Comparison of ENCODE assay signal across 1 cellular context in the genomic region with DNA sequence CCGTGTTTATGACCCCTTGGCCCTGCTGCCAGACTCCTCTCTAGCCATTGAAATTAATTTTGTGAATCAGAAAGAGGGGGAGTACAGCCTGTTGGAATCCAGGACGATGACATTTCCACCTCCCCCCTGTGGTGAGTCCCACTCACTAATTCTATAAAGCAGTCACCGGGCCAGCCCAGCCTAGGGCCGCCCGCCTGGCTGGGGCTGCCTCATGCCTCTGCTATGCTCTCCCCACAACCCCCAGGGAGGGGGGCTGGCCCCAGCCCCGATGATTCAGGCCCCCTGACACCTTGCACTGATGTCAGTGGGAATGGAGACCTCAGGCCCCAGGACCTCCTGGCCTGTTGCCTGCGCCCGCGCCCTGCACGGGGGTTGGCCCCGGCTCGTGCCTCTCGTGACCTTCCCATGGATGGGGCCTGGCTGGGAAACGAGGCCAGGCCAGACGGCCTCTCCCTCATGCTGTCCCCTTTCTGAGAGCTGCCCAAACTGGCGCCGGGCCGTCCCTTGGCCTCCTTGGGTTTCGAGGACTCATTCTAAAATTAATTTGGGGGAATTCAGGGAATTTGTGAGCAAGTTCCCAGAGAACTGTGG.
TF ChIP-seq lines count a peak whose summit lies in the region.

No MANE protein-coding gene starts in this region.

TF ChIP-seq in A549, 52 proteins besides CTCF, POLR2A, EP300 and RAD21 (continued from another document):
- TF ChIP-seq HDAC2 (IDR thresholded peaks at IDR 0.05) (no peak), SMC3 (IDR thresholded peaks at IDR 0.05) (no peak), MYC (IDR thresholded peaks at IDR 0.05; ENCODE audit: borderline replicate concordance, low read length) (no peak), FOSL2 (IDR thresholded peaks at IDR 0.05) (peak; percentile 37; the same call in 1 of the 2 replicates), FOSL2 (CRISPR knock-in tag; IDR thresholded peaks at IDR 0.05) (peak; percentile 84), CHD2 (IDR thresholded peaks at IDR 0.05; ENCODE audit: low read length, partially characterized antibody) (no peak), HEYL (CRISPR knock-in tag; IDR thresholded peaks at IDR 0.05) (no peak), KDM5A (IDR thresholded peaks at IDR 0.05) (no peak), NFE2L2 (conservative IDR thresholded peaks at IDR 0.05; ENCODE audit: low read length) (no peak), HOXB5 (CRISPR knock-in tag; IDR thresholded peaks at IDR 0.05) (no peak), BCL3 (IDR thresholded peaks at IDR 0.05) (no peak), CBX8 (IDR thresholded peaks at IDR 0.05) (no peak), SREBF2 (IDR thresholded peaks at IDR 0.05) (no peak), ZFP36 (IDR thresholded peaks at IDR 0.05; ENCODE audit: borderline replicate concordance, partially characterized antibody) (no peak), GATA3 (IDR thresholded peaks at IDR 0.05; ENCODE audit: borderline replicate concordance) (peak; percentile 77; the same call in 1 of the 2 replicates), HOXB13 (CRISPR knock-in tag; IDR thresholded peaks at IDR 0.05; ENCODE audit: low read depth) (no peak), RCOR1 (IDR thresholded peaks at IDR 0.05; ENCODE audit: low read depth, low read length) (no peak), PHF8 (IDR thresholded peaks at IDR 0.05; ENCODE audit: borderline replicate concordance, low read depth) (no peak), RARB (CRISPR knock-in tag; IDR thresholded peaks at IDR 0.05) (0 out of 2 replicates have a peak, but pooled peaks have one; percentile 33), RFX5 (IDR thresholded peaks at IDR 0.05) (no peak), ZSCAN20 (CRISPR knock-in tag; IDR thresholded peaks at IDR 0.05) (no peak), ATOH8 (CRISPR knock-in tag; IDR thresholded peaks at IDR 0.05; ENCODE audit: low read depth) (peak; percentile 72; the same call in 1 of the 2 replicates), ESRRA (IDR thresholded peaks at IDR 0.05; ENCODE audit: borderline replicate concordance, low read length) (no peak), CBX2 (IDR thresholded peaks at IDR 0.05; ENCODE audit: borderline replicate concordance, low read depth) (no peak), JUNB (IDR thresholded peaks at IDR 0.05) (peak; percentile 70), TFCP2L1 (CRISPR knock-in tag; IDR thresholded peaks at IDR 0.05) (no peak), CHD4 (IDR thresholded peaks at IDR 0.05; ENCODE audit: borderline replicate concordance) (no peak), NPAS2 (CRISPR knock-in tag; IDR thresholded peaks at IDR 0.05; ENCODE audit: borderline replicate concordance) (no peak), RNF2 (IDR thresholded peaks at IDR 0.05; ENCODE audit: borderline replicate concordance, low read depth) (no peak), MAFK (IDR thresholded peaks at IDR 0.05; ENCODE audit: partially characterized antibody) (no peak), MAX (IDR thresholded peaks at IDR 0.05) (peak; percentile 90), USF2 (IDR thresholded peaks at IDR 0.05) (peak; percentile 22; the same call in 1 of the 2 replicates), FOXS1 (CRISPR knock-in tag; IDR thresholded peaks at IDR 0.05) (no peak), BHLHE40 (IDR thresholded peaks at IDR 0.05; ENCODE audit: low read depth, low read length) (peak; percentile 80), NR3C1 (IDR thresholded peaks at IDR 0.05) (no peak), CEBPB (IDR thresholded peaks at IDR 0.05) (peak in 1 of 2 experiments; percentile 31; a peak in 1 of 4 replicates), HOXA7 (CRISPR knock-in tag; IDR thresholded peaks at IDR 0.05) (no peak), ZNF302 (CRISPR knock-in tag; IDR thresholded peaks at IDR 0.05) (no peak), EHF (CRISPR knock-in tag; IDR thresholded peaks at IDR 0.05) (no peak), TP53 (CRISPR knock-in tag; IDR thresholded peaks at IDR 0.05) (no peak), POLR2AphosphoS2 (conservative IDR thresholded peaks at IDR 0.05; ENCODE audit: low read length) (no peak), FOSB (CRISPR knock-in tag; IDR thresholded peaks at IDR 0.05) (no peak)
- TF ChIP-seq, protein P1, sequence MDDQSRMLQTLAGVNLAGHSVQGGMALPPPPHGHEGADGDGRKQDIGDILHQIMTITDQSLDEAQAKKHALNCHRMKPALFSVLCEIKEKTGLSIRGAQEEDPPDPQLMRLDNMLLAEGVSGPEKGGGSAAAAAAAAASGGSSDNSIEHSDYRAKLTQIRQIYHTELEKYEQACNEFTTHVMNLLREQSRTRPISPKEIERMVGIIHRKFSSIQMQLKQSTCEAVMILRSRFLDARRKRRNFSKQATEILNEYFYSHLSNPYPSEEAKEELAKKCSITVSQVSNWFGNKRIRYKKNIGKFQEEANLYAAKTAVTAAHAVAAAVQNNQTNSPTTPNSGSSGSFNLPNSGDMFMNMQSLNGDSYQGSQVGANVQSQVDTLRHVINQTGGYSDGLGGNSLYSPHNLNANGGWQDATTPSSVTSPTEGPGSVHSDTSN (IDR thresholded peaks at IDR 0.05): no peak
- TF ChIP-seq, protein P2, sequence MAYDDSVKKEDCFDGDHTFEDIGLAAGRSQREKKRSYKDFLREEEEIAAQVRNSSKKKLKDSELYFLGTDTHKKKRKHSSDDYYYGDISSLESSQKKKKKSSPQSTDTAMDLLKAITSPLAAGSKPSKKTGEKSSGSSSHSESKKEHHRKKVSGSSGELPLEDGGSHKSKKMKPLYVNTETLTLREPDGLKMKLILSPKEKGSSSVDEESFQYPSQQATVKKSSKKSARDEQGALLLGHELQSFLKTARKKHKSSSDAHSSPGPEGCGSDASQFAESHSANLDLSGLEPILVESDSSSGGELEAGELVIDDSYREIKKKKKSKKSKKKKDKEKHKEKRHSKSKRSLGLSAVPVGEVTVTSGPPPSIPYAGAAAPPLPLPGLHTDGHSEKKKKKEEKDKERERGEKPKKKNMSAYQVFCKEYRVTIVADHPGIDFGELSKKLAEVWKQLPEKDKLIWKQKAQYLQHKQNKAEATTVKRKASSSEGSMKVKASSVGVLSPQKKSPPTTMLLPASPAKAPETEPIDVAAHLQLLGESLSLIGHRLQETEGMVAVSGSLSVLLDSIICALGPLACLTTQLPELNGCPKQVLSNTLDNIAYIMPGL (CRISPR knock-in tag; IDR thresholded peaks at IDR 0.05; ENCODE audit: borderline replicate concordance): no peak
- TF ChIP-seq, protein P3, sequence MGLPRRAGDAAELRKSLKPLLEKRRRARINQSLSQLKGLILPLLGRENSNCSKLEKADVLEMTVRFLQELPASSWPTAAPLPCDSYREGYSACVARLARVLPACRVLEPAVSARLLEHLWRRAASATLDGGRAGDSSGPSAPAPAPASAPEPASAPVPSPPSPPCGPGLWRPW (IDR thresholded peaks at IDR 0.05): no peak
